In genomic region chr14:69766984-69767368, GRCh38 we compare ENCODE assay signal across 8 cellular contexts. TPM values are rescaled to one million over a fixed set of nuclear protein-coding genes. Genes with fewer than 3 reads are reported as not detected.
DNase-seq lines count a peak whose midpoint lies in the region; ATAC-seq, FAIRE-seq and TF ChIP-seq lines count a peak whose summit lies in the region.

Gene SRSF5 (plus strand): TSS chr14:69767142. CDS start chr14:69768157, 1,015 bp downstream.

- peak within 1 kb of the TSS; percentile 98 for H3K9ac ChIP-seq in rectal smooth muscle tissue (ENCODE audit: low read length)

- H3K4me1 ChIP-seq in rectal smooth muscle tissue (ENCODE audit: control insufficient read depth, insufficient read depth, low read length) (peaks cover 23% of the 10 kb centered on the region), aorta (ENCODE audit: control insufficient read depth in 1 of 2, insufficient read depth in 2 of 2, low read length in 2 of 2) (peaks cover 5 to 7% of the 10 kb centered on the region in 2 donors)

- H3K27ac ChIP-seq in rectal smooth muscle tissue (ENCODE audit: low read depth, low read length) (peak within 1 kb of the TSS; percentile 98), aorta (ENCODE audit: low read depth in 1 of 2, low read length in 2 of 2) (peak within 1 kb of the TSS; percentile 94 to 100)

- H3K27me3 ChIP-seq in rectal smooth muscle tissue (ENCODE audit: control insufficient read depth, insufficient read depth, low read length) (no peaks in the 10 kb centered on the region), aorta (ENCODE audit: control insufficient read depth in 1 of 2, insufficient read depth in 2 of 2, low read length in 1 of 2) (no peaks in the 10 kb centered on the region)

- 0% methylated on average over 31 of the region's 31 CpGs for WGBS in aorta, 2 donors

- FAIRE-seq in GM18507 (lab: Jason Lieb, UNC), result peak; percentile 99

- ATAC-seq in HG02981 (IDR thresholded peaks at IDR 0.05; ENCODE audit: unreplicated experiment) (peak; percentile 71), aorta (ENCODE audit: low FRiP score) (peak; percentile 97)

- peak within 1 kb of the TSS; percentile 93 for H3K4me3 ChIP-seq in astrocyte of the cerebellum (ENCODE audit: low read depth, low read length)
- peak within 1 kb of the TSS; percentile 83 for H3K4me3 ChIP-seq in rectal smooth muscle tissue (ENCODE audit: low read length)
- peak within 1 kb of the TSS; percentile 95 to 96 for H3K4me3 ChIP-seq in aorta (ENCODE audit: low read length in 2 of 2)

- in situ Hi-C loops in astrocyte of the cerebellum (cut with HindIII; ENCODE audit: low sequenced_read_pairs), result no loop called here

- intact Hi-C loops in aorta (cut with DNase I), result no loop called here

- no peak for TF ChIP-seq CTCF in astrocyte of the cerebellum (IDR thresholded peaks at IDR 0.05; ENCODE audit: low read depth, low read length, missing control alignments)

- no peaks in the 10 kb centered on the region for H3K9me3 ChIP-seq in aorta (ENCODE audit: control insufficient read depth, low read length)

- DNase-seq in GM18507 (ENCODE audit: extremely low spot score, insufficient read length, low read depth), result peak; percentile 85
- DNase-seq in NCI-H2029 treated with DMSO at 0.1 percent for 48 hours (lab: John Stamatoyannopoulos, UW), result peak; percentile 64
- DNase-seq in T-helper 9 cell, result peak; percentile 92
- peak; percentile 93 for DNase-seq in astrocyte of the cerebellum (ENCODE audit: low read depth)
- peak; percentile 93 for DNase-seq in hepatic stellate cell (ENCODE audit: low spot score)
- DNase-seq in aorta, result peak; percentile 98

- H3K36me3 ChIP-seq in rectal smooth muscle tissue (ENCODE audit: control insufficient read depth, insufficient read depth, low read length), result peaks cover 32% of the 10 kb centered on the region
- H3K36me3 ChIP-seq in aorta (ENCODE audit: control insufficient read depth in 1 of 2, insufficient read depth in 2 of 2, low read length in 1 of 2), result peaks cover 0 to 8% of the 10 kb centered on the region in 2 donors

RNA-seq across cellular contexts. Expression of gene SRSF5, which starts in this region (rescaled TPM):
- 100 to 1,000 TPM; 349 to 440 TPM for total RNA-seq in aorta
- 100 to 1,000 TPM; 136 to 532 TPM for polyA plus RNA-seq in aorta

Comparison
In these comparisons a context has a peak if more than half of its experiments do, and no peak if none do; other contexts are left out.
1. Peak in every context shown above with its lines: DNase-seq, ATAC-seq, H3K4me3 ChIP-seq and H3K27ac ChIP-seq.